Comparison of ENCODE assay signal across 22 cellular contexts in genomic region chrX:94288325-94288724, GRCh38.
A peak's percentile ranks its signal among the peaks of the same experiment; 100 is the strongest.
DNase-seq lines count a peak whose midpoint lies in the region; ATAC-seq and TF ChIP-seq lines count a peak whose summit lies in the region.
"Had no signal": no experiment of that assay in that cellular context is flagged by ENCODE, and none has a peak within 500 bp of the region (broad histone marks: within the 10 kb centered on the region; RNA-seq: fewer than 3 reads in every experiment).

No MANE protein-coding gene starts in this region.

- ATAC-seq in upper lobe of left lung (ENCODE audit: low FRiP score in 2 of 2): no peak
- ATAC-seq in GM21381 (IDR thresholded peaks at IDR 0.05; ENCODE audit: unreplicated experiment): no peak
- ATAC-seq: stimulated activated naive CD8-positive, alpha-beta T cell treated with anti-CD3 and anti-CD28 coated beads, Interleukin-15, Interleukin-2, amounts not matched to agents 100 U/mL and 50 U/mL, for 24 hours had no signal

- no peaks in the 10 kb centered on the region for H3K36me3 Mint-ChIP-seq in nephron (ENCODE audit: low read depth)

- peak; percentile 2 for DNase-seq in KBM-7
- DNase-seq in amniotic epithelial cell (ENCODE audit: low read depth): peak; percentile 0
- DNase-seq in upper lobe of left lung: no peak
- no peak for DNase-seq in mesenteric fat pad (ENCODE audit: low spot score)
- DNase-seq: activated CD4-positive, CD25-positive, alpha-beta regulatory T cell treated with anti-CD3 and anti-CD28 coated beads, Interleukin-2, amount 50 U/mL, for 72 hours; amniotic stem cell; CD4-positive, alpha-beta T cell; cerebellar nuclear complex; DND-41; HFFc6; IMR-90; NCI-H1092 treated with DMSO at 0.1 percent for 48 hours; occipital lobe; SJCRH30; stimulated activated naive CD8-positive, alpha-beta T cell treated with anti-CD3 and anti-CD28 coated beads, Interleukin-15, Interleukin-2, amounts not matched to agents 100 U/mL and 50 U/mL, for 24 hours; transverse colon had no signal

- H3K9ac ChIP-seq in ES-I3 (ENCODE audit: low read depth, low read length): peak overlapping the region; percentile 5; the same call in 1 of the 2 replicates

- H3K9me3 ChIP-seq in ES-I3 (ENCODE audit: control insufficient read depth, insufficient read depth, low read length): peaks cover 10% of the 10 kb centered on the region; the same call in 1 of the 2 replicates
- peaks cover 0 to 14% (median 0%) of the 10 kb centered on the region in 4 donors for H3K9me3 ChIP-seq in upper lobe of left lung
- H3K9me3 ChIP-seq: SJCRH30, transverse colon had no signal

- TF ChIP-seq EP300 in upper lobe of left lung (IDR thresholded peaks at IDR 0.05): no peak

- H3K4me1 ChIP-seq in ES-I3 (ENCODE audit: insufficient read depth, low read length) (peaks cover 4% of the 10 kb centered on the region; the same call in 1 of the 2 replicates), upper lobe of left lung (no peaks in the 10 kb centered on the region)
- H3K4me1 ChIP-seq: right atrium auricular region, SJCRH30, transverse colon had no signal

- WGBS in upper lobe of left lung, 2 donors: 31 to 55% methylated on average over 2 of the region's 2 CpGs

- H3K27me3 Mint-ChIP-seq in nephron (ENCODE audit: low read depth): no peaks in the 10 kb centered on the region
- H3K27me3 Mint-ChIP-seq: CD4-positive, alpha-beta T cell had no signal

- H3K36me3 ChIP-seq in ES-I3 (ENCODE audit: insufficient read depth, low read length) (peaks cover 4% of the 10 kb centered on the region; the same call in 1 of the 2 replicates), upper lobe of left lung (no peaks in the 10 kb centered on the region)
- H3K36me3 ChIP-seq: right atrium auricular region, SJCRH30, transverse colon had no signal

- no peaks in the 10 kb centered on the region for H3K9me3 Mint-ChIP-seq in nephron
- H3K9me3 Mint-ChIP-seq: CD4-positive, alpha-beta T cell had no signal

- no peak overlapping the region for H3K4me3 Mint-ChIP-seq in nephron
- H3K4me3 Mint-ChIP-seq: CD4-positive, alpha-beta T cell; HFFc6; T-helper 2 cell treated with Interferon-gamma antibody and Interleukin-4, amounts not matched to agents 5 μg/mL and 100 μg/mL, for 36 hours had no signal

- no peak overlapping the region for H3K27ac ChIP-seq in upper lobe of left lung
- H3K27ac ChIP-seq: right atrium auricular region, SJCRH30, transverse colon had no signal

- in situ Hi-C loops in KBM-7 (cut with MboI; ENCODE audit: low pct_unique_long_range_greater_than_20kb, low sequenced_read_pairs): no loop called here

- peak in 2 of 3 experiments; percentile 10 to 37 for TF ChIP-seq CTCF in nephron (IDR thresholded peaks at IDR 0.05; ENCODE audit: unreplicated experiment in 3 of 3)
- TF ChIP-seq CTCF in upper lobe of left lung (IDR thresholded peaks at IDR 0.05): no peak

- H3K27me3 ChIP-seq in upper lobe of left lung: no peaks in the 10 kb centered on the region
- H3K27me3 ChIP-seq: right atrium auricular region, SJCRH30, transverse colon had no signal

- no peaks in the 10 kb centered on the region for H3K4me1 Mint-ChIP-seq in nephron

- no peak overlapping the region for H3K4me3 ChIP-seq in upper lobe of left lung
- H3K4me3 ChIP-seq: right atrium auricular region, SJCRH30, transverse colon had no signal

- no peak for TF ChIP-seq POLR2A in upper lobe of left lung (IDR thresholded peaks at IDR 0.05)

- H3K27ac Mint-ChIP-seq in nephron: no peak overlapping the region
- H3K27ac Mint-ChIP-seq: activated T-helper 2 cell treated with anti-CD3 and anti-CD28 coated beads, Interferon-gamma antibody, Interleukin-2, Interleukin-4, amounts not matched to agents 10 μg/mL and 5 μg/mL and 100 μg/mL, durations not matched to agents 14 hours and 24 hours and 36 hours; CD4-positive, alpha-beta T cell; HFFc6; T-helper 2 cell treated with Interferon-gamma antibody and Interleukin-4, amounts not matched to agents 5 μg/mL and 100 μg/mL, for 36 hours had no signal

Comparison
In these comparisons a context has a peak if more than half of its experiments do, and no peak if none do; other contexts are left out.
1. DNase-seq: peak in KBM-7 (single experiment) and amniotic epithelial cell (single experiment); none in upper lobe of left lung (0 of 2) and mesenteric fat pad (single experiment).
2. CTCF ChIP-seq: peak in nephron (2 of 3); none in upper lobe of left lung (0 of 6).